10 cellular contexts compared by ENCODE assay signal in genomic region chr13:83065136-83065535, GRCh38.
A peak's percentile ranks its signal among the peaks of the same experiment; 100 is the strongest.
DNase-seq lines count a peak whose midpoint lies in the region; ATAC-seq and TF ChIP-seq lines count a peak whose summit lies in the region.
"Had no signal": no experiment of that assay in that cellular context is flagged by ENCODE, and none has a peak within 500 bp of the region (broad histone marks: within the 10 kb centered on the region; RNA-seq: fewer than 3 reads in every experiment).

No MANE protein-coding gene starts in this region.

- no peak for TF ChIP-seq CTCF in LNCaP clone FGC (IDR thresholded peaks at IDR 0.05; ENCODE audit: control insufficient read depth, extremely low read depth, insufficient read depth)

- ATAC-seq in HG02610 (IDR thresholded peaks at IDR 0.05; ENCODE audit: unreplicated experiment) (no peak), HG03039 (IDR thresholded peaks at IDR 0.05; ENCODE audit: unreplicated experiment) (no peak)

- no peak overlapping the region for H3K4me2 ChIP-seq in neuronal stem cell (ENCODE audit: insufficient read depth, low read length, poor library complexity, severe bottlenecking)

- H3K27ac ChIP-seq in neuronal stem cell (replicated peaks; ENCODE audit: low read length) (no peak overlapping the region), SJCRH30 (no peak overlapping the region)

- no peak overlapping the region for H4K8ac ChIP-seq in neuronal stem cell (ENCODE audit: low read depth, low read length)

- H3K4ac ChIP-seq in neuronal stem cell (ENCODE audit: low read length) = no peak overlapping the region

- H3K79me1 ChIP-seq in neuronal stem cell (ENCODE audit: low read depth, low read length) = no peaks in the 10 kb centered on the region

- no peak overlapping the region for H2BK120ac ChIP-seq in neuronal stem cell (ENCODE audit: low read depth, low read length)

- H3K36me3 ChIP-seq in neuronal stem cell (replicated peaks in 1 of 2; ENCODE audit: control insufficient read depth in 2 of 2, insufficient read depth in 2 of 2, low read length in 2 of 2) (no peaks in the 10 kb centered on the region), SJCRH30 (no peaks in the 10 kb centered on the region)

- H2AK5ac ChIP-seq in neuronal stem cell (ENCODE audit: low read depth, low read length) = no peak overlapping the region

- H3K4me3 ChIP-seq in LNCaP clone FGC (ENCODE audit: low read depth, low read length) (no peak overlapping the region), neuronal stem cell (ENCODE audit: low read length in 2 of 2) (no peak overlapping the region), SJCRH30 (no peak overlapping the region)

- DNase-seq in A172 (ENCODE audit: low spot score) (peak; percentile 21), LNCaP clone FGC (ENCODE audit: low read depth) (peak; percentile 82), fibroblast of gingiva (ENCODE audit: low read depth) (peak; percentile 99), neuronal stem cell (ENCODE audit: low spot score) (no peak), SJCRH30 (no peak)
- no peak for DNase-seq in activated CD4-positive, alpha-beta T cell treated with anti-CD3 and anti-CD28 coated beads, Interleukin-2, amount 50 U/mL, for 1 hour
- DNase-seq: cerebellar nuclear complex; stimulated activated CD4-positive, alpha-beta T cell treated with anti-CD3 and anti-CD28 coated beads, Interleukin-4, amount 100 ng/mL, for 1 hour had no signal

- peak overlapping the region; percentile 59 for H2AFZ ChIP-seq in neuronal stem cell (ENCODE audit: low read length)

- H3K18ac ChIP-seq in neuronal stem cell (ENCODE audit: low read length) = no peak overlapping the region

- no peak overlapping the region for H2BK12ac ChIP-seq in neuronal stem cell (ENCODE audit: low read length)

- H3K27me3 ChIP-seq in neuronal stem cell (ENCODE audit: control insufficient read depth in 3 of 3, insufficient read depth in 3 of 3, low read depth in 1 of 3, low read length in 3 of 3) (no peaks in the 10 kb centered on the region), SJCRH30 (no peaks in the 10 kb centered on the region)

- H4K91ac ChIP-seq in neuronal stem cell (ENCODE audit: low read depth, low read length, poor library complexity) = no peak overlapping the region

- no peak overlapping the region for H2BK5ac ChIP-seq in neuronal stem cell (ENCODE audit: low read length)

- no peak overlapping the region for H3K23ac ChIP-seq in neuronal stem cell (ENCODE audit: low read depth, low read length, poor library complexity)

- no peak overlapping the region for H2BK15ac ChIP-seq in neuronal stem cell (ENCODE audit: low read length)

- H3K9me3 ChIP-seq in neuronal stem cell (replicated peaks in 1 of 2; ENCODE audit: control insufficient read depth in 2 of 2, insufficient read depth in 1 of 2, low read depth in 1 of 2, low read length in 2 of 2) = no peaks in the 10 kb centered on the region
- H3K9me3 ChIP-seq in SJCRH30 (replicated peaks) = no peaks in the 10 kb centered on the region

- WGBS in neuronal stem cell (ENCODE audit: extremely low coverage in 2 of 2, insufficient read length in 2 of 2, insufficient replicate concordance in 1 of 2), 2 donors = no CpG with 5 or more reads among the region's 2 CpGs

- H3K4me1 ChIP-seq in neuronal stem cell (ENCODE audit: control insufficient read depth in 2 of 2, insufficient read depth in 1 of 2, low read depth in 1 of 2, low read length in 2 of 2) (peaks cover 0 to 2% of the 10 kb centered on the region in 2 donors), SJCRH30 (no peaks in the 10 kb centered on the region)

- no peak overlapping the region for H3K14ac ChIP-seq in neuronal stem cell (ENCODE audit: low read length)

- H3K9ac ChIP-seq in neuronal stem cell (ENCODE audit: low read depth, low read length, poor library complexity) = no peak overlapping the region

Comparison
In these comparisons a context has a peak if more than half of its experiments do, and no peak if none do; other contexts are left out.
1. DNase-seq: peak in A172 (single experiment), LNCaP clone FGC (single experiment) and fibroblast of gingiva (single experiment); none in neuronal stem cell (single experiment), activated CD4-positive, alpha-beta T cell treated with anti-CD3 and anti-CD28 coated beads, Interleukin-2, amount 50 U/mL, for 1 hour (single experiment) and SJCRH30 (0 of 2).